ENCODE assay signal across 8 cellular contexts in the genomic region with DNA sequence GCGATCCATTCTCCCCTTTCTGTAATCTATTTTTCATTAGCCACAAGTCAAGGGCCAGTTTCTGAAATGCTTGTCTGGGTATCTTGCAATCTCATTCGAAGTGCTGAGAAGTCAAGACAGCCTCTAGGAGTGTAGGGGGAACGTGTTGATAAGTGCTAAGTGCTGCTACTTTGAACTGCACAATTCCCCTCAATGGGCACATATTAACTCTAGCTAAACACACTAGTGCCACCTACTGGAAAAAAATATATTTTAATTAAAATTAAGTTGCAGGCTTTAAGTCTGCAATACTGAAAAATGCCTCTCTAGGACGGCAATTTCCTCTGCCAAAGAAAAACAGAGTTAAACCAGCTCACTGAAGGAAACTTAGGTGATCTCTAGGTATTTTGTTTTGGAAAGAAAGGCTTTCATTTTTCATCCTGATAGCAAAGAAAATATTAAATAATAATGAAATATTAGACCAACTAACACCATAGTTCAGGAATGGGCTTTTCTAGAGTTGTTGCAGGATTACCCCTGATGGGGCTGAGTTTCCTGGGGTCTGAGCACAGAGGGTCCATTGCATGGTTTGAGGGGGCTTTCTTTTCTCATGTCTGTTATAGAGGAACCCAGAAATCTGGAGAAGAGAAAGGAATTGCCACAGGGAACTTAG.
DNase-seq lines count a peak whose midpoint lies in the region; ATAC-seq and TF ChIP-seq lines count a peak whose summit lies in the region.

No MANE protein-coding gene starts in this region.

- no peaks in the 10 kb centered on the region for H3K4me1 ChIP-seq in CD4-positive, alpha-beta memory T cell (ENCODE audit: insufficient read depth, low read length)
- H3K4me1 ChIP-seq in tibial artery, result peaks cover 0 to 4% (median 0%) of the 10 kb centered on the region in 4 donors

- ATAC-seq in GM18867 (IDR thresholded peaks at IDR 0.05; ENCODE audit: unreplicated experiment), result peak; percentile 73

- H3K27ac ChIP-seq in CD4-positive, alpha-beta memory T cell (ENCODE audit: low read depth, low read length), result no peak overlapping the region
- H3K27ac ChIP-seq in tibial artery, result no peak overlapping the region

- H3K27ac Mint-ChIP-seq in CD4-positive, alpha-beta memory T cell, result no peak overlapping the region

- peaks cover 0 to 9% of the 10 kb centered on the region in 2 donors for H3K27me3 Mint-ChIP-seq in CD4-positive, alpha-beta memory T cell

- CTCF ChIA-PET in CD4-positive, alpha-beta memory T cell (lab: Charles Lee; ENCODE audit: partially characterized antibody), result interaction anchor here (0.7 to 10.4 kb wide), 17 partner anchors 7 to 585 kb away, joined by 3 to 187 read pairs (median 5); no protein-coding TSS in a partner anchor

- H3K36me3 ChIP-seq in CD4-positive, alpha-beta memory T cell (ENCODE audit: insufficient read depth, low read length), result no peaks in the 10 kb centered on the region
- no peaks in the 10 kb centered on the region for H3K36me3 ChIP-seq in tibial artery

- peak in 4 of 5 donors; percentile 60 to 69 (median 64) for DNase-seq in CD4-positive, alpha-beta memory T cell
- DNase-seq in HT-29 (ENCODE audit: low spot score) (peak; percentile 54), NOMO-1 treated with dmso at 0.1 percent for 144 hours (lab: John Stamatoyannopoulos, UW; ENCODE audit: unreplicated experiment) (peak; percentile 39), kidney glomerular epithelial cell (lab: John Stamatoyannopoulos, UW) (peak; percentile 64), tibial artery (no peak)
- peak; percentile 56 for DNase-seq in central memory CD4-positive, alpha-beta T cell
- no peak for DNase-seq in activated effector memory CD4-positive, alpha-beta T cell treated with Interleukin-2 at 50 U/mL for 16 hours

- no peak overlapping the region for H3K4me3 ChIP-seq in CD4-positive, alpha-beta memory T cell (ENCODE audit: low read length in 2 of 2)
- no peak overlapping the region for H3K4me3 ChIP-seq in tibial artery

- no peak overlapping the region for H3K4me3 Mint-ChIP-seq in CD4-positive, alpha-beta memory T cell

- intact Hi-C loops in CD4-positive, alpha-beta memory T cell (cut with micrococcal nuclease), result loop anchor here (1.0 to 10.0 kb wide), 6 partner anchors 311 to 562 kb away; a partner anchor contains a TSS
- intact Hi-C loops in tibial artery (cut with DNase I; ENCODE audit: low total_unique reads), result loop anchor here (2.0 to 10.0 kb wide), 2 partner anchors 311 to 539 kb away; a partner anchor contains a TSS

- H3K9me3 ChIP-seq in CD4-positive, alpha-beta memory T cell (ENCODE audit: control insufficient read depth in 1 of 2, low read length in 2 of 2), result no peaks in the 10 kb centered on the region
- no peaks in the 10 kb centered on the region for H3K9me3 ChIP-seq in tibial artery

- POLR2A ChIA-PET in CD4-positive, alpha-beta memory T cell (lab: Charles Lee; ENCODE audit: partially characterized antibody), result interaction anchor here (1.4 kb wide), 1 partner anchor 422 kb away, joined by 3 read pairs; no protein-coding TSS in a partner anchor

- peaks cover 0 to 2% (median under 1%) of the 10 kb centered on the region in 4 donors for H3K4me1 Mint-ChIP-seq in CD4-positive, alpha-beta memory T cell

- no peaks in the 10 kb centered on the region for H3K36me3 Mint-ChIP-seq in CD4-positive, alpha-beta memory T cell

- H3K27me3 ChIP-seq in CD4-positive, alpha-beta memory T cell (ENCODE audit: insufficient read depth, low read length), result no peaks in the 10 kb centered on the region
- no peaks in the 10 kb centered on the region for H3K27me3 ChIP-seq in tibial artery

- TF ChIP-seq CTCF in tibial artery (IDR thresholded peaks at IDR 0.05), result peak; percentile 55 to 68

- H3K9me3 Mint-ChIP-seq in CD4-positive, alpha-beta memory T cell, result peaks cover 0 to 2% (median 0%) of the 10 kb centered on the region in 8 donors

Comparison
In these comparisons a context has a peak if more than half of its experiments do, and no peak if none do; other contexts are left out.
1. DNase-seq: peak in CD4-positive, alpha-beta memory T cell (4 of 5), HT-29 (single experiment), NOMO-1 treated with dmso at 0.1 percent for 144 hours (single experiment), central memory CD4-positive, alpha-beta T cell (single experiment) and kidney glomerular epithelial cell (single experiment); none in tibial artery (0 of 2) and activated effector memory CD4-positive, alpha-beta T cell treated with Interleukin-2 at 50 U/mL for 16 hours (single experiment).